ENCODE assay signal across 25 cellular contexts in genomic region chr1:107597290-107597689, GRCh38.
A peak's percentile ranks its signal among the peaks of the same experiment; 100 is the strongest.
DNase-seq lines count a peak whose midpoint lies in the region; ATAC-seq, FAIRE-seq and TF ChIP-seq lines count a peak whose summit lies in the region.
"Had no signal": no experiment of that assay in that cellular context is flagged by ENCODE, and none has a peak within 500 bp of the region (broad histone marks: within the 10 kb centered on the region; RNA-seq: fewer than 3 reads in every experiment).

No MANE protein-coding gene starts in this region.

- no peak overlapping the region for H2AFZ ChIP-seq in HepG2 (ENCODE audit: low read length)
- H2AFZ ChIP-seq: GM23248 had no signal

- TF ChIP-seq EP300 in HepG2 (IDR thresholded peaks at IDR 0.05; ENCODE audit: low read depth in 2 of 2, low read length in 2 of 2) = peak; percentile 52 to 95; a peak in 3 of 4 replicates
- peak; percentile 46; the same call in 1 of the 2 replicates for TF ChIP-seq EP300 in HepG2 (CRISPR knock-in tag; IDR thresholded peaks at IDR 0.05; ENCODE audit: borderline replicate concordance)

- peaks cover 13% of the 10 kb centered on the region for H3K4me1 Mint-ChIP-seq in activated CD4-positive, alpha-beta memory T cell treated with anti-CD3 and anti-CD28 coated beads, Interleukin-2, amount 10 ng/mL, durations not matched to agents 7 days and 5 days
- H3K4me1 Mint-ChIP-seq: IgD-negative memory B cell had no signal

- BruUV-seq in HepG2 (replicated peaks; lab: Mats Ljungman, UMichigan) = no TSS peak

- H3K9me3 Mint-ChIP-seq in activated CD4-positive, alpha-beta memory T cell treated with anti-CD3 and anti-CD28 coated beads, Interleukin-2, amount 10 ng/mL, durations not matched to agents 7 days and 5 days = no peaks in the 10 kb centered on the region
- H3K9me3 Mint-ChIP-seq: CD8-positive, alpha-beta memory T cell; IgD-negative memory B cell had no signal

- H3K36me3 ChIP-seq in HepG2 (replicated peaks in 1 of 2; ENCODE audit: control insufficient read depth in 1 of 2, insufficient read depth in 2 of 2, low read length in 2 of 2) (0 out of 5 replicates have a peak, but pooled peaks cover 0 to 1% of the 10 kb centered on the region in 2 experiments), mucosa of descending colon (ENCODE audit: low read depth) (no peaks in the 10 kb centered on the region)
- H3K36me3 ChIP-seq: BE2C had no signal

- H3K9ac ChIP-seq in HepG2 (ENCODE audit: insufficient read depth, low read depth, low read length) = no peak overlapping the region
- H3K9ac ChIP-seq: GM23248 had no signal

- ATAC-seq in HepG2 (peak; percentile 96), mucosa of descending colon (peak; percentile 10)
- ATAC-seq: GM12878 had no signal

- H3K4me1 ChIP-seq in HepG2 (ENCODE audit: insufficient read depth, low read length) (peaks cover 57% of the 10 kb centered on the region), mucosa of descending colon (ENCODE audit: low read depth) (peaks cover 9% of the 10 kb centered on the region)
- H3K4me1 ChIP-seq: BE2C had no signal

- no peaks in the 10 kb centered on the region for H3K36me3 Mint-ChIP-seq in activated CD4-positive, alpha-beta memory T cell treated with anti-CD3 and anti-CD28 coated beads, Interleukin-2, amount 10 ng/mL, durations not matched to agents 7 days and 5 days (ENCODE audit: low read depth)

- FAIRE-seq in HepG2 (lab: Jason Lieb, UNC) = peak; percentile 86
- FAIRE-seq: GM12878, GM19239, H54, HTR-8/SVneo had no signal

- CTCF ChIA-PET in HepG2 (lab: Yijun Ruan, JAX; ENCODE audit: low intra/inter-chr PET ratio, low total read pairs) = no interaction called here
- CTCF ChIA-PET in activated CD4-positive, alpha-beta memory T cell treated with anti-CD3 and anti-CD28 coated beads, Interleukin-2, amount 10 ng/mL, durations not matched to agents 7 days and 5 days (lab: Charles Lee) = no interaction called here

- POLR2A ChIA-PET in HepG2 (lab: Yijun Ruan, JAX) = interaction anchor here (1.1 to 1.6 kb wide), 4 partner anchors 71 to 86 kb away, joined by 3 to 8 read pairs (median 4); no protein-coding TSS in a partner anchor
- POLR2A ChIA-PET in activated CD4-positive, alpha-beta memory T cell treated with anti-CD3 and anti-CD28 coated beads, Interleukin-2, amount 10 ng/mL, durations not matched to agents 7 days and 5 days (lab: Charles Lee) = no interaction called here

- H3K27me3 Mint-ChIP-seq in activated CD4-positive, alpha-beta memory T cell treated with anti-CD3 and anti-CD28 coated beads, Interleukin-2, amount 10 ng/mL, durations not matched to agents 7 days and 5 days = no peaks in the 10 kb centered on the region
- H3K27me3 Mint-ChIP-seq: CD4-positive, CD25-positive, alpha-beta regulatory T cell; CD8-positive, alpha-beta memory T cell; IgD-negative memory B cell had no signal

- TF ChIP-seq CTCF in 22Rv1 (IDR thresholded peaks at IDR 0.05) (no peak), HepG2 (CRISPR knock-in tag; IDR thresholded peaks at IDR 0.05) (no peak), mucosa of descending colon (IDR thresholded peaks at IDR 0.05) (no peak)

- TF ChIP-seq POLR2A in HepG2 (IDR thresholded peaks at IDR 0.05; ENCODE audit: insufficient read depth in 1 of 2, low read depth in 2 of 2, low read length in 2 of 2) = no peak

- no peaks in the 10 kb centered on the region for H3K79me2 ChIP-seq in HepG2 (ENCODE audit: insufficient read depth, low read length)

- H3K4me3 Mint-ChIP-seq in activated CD4-positive, alpha-beta memory T cell treated with anti-CD3 and anti-CD28 coated beads, Interleukin-2, amount 10 ng/mL, durations not matched to agents 7 days and 5 days = no peak overlapping the region
- H3K4me3 Mint-ChIP-seq: CD4-positive, CD25-positive, alpha-beta regulatory T cell; CD8-positive, alpha-beta memory T cell; IgD-negative memory B cell had no signal

- H3K9me3 ChIP-seq in HepG2 (ENCODE audit: low read length) (no peaks in the 10 kb centered on the region), mucosa of descending colon (no peaks in the 10 kb centered on the region)
- H3K9me3 ChIP-seq: BE2C had no signal

- H3K27me3 ChIP-seq in HepG2 (ENCODE audit: control insufficient read depth in 1 of 2, insufficient read depth in 2 of 2, low read length in 2 of 2) = no peaks in the 10 kb centered on the region
- H3K27me3 ChIP-seq: BE2C had no signal

- peak overlapping the region; percentile 12 for H3K27ac ChIP-seq in 22Rv1
- H3K27ac ChIP-seq in HepG2 (ENCODE audit: extremely low read length, insufficient read depth, low read length) = peak overlapping the region; percentile 69
- H3K27ac ChIP-seq: GM23248 had no signal

- intact Hi-C loops in HepG2 (cut with micrococcal nuclease; ENCODE audit: unreplicated experiment) = loop anchor here (2.0 to 5.0 kb wide), 3 partner anchors 70 to 150 kb away; no protein-coding TSS in a partner anchor
- intact Hi-C loops in mucosa of descending colon (cut with DNase I, micrococcal nuclease) = loop anchor here in 1 of 2 donors (10.0 kb wide), 1 partner anchor 62 kb away; no protein-coding TSS in a partner anchor

- H3K27ac Mint-ChIP-seq in activated CD4-positive, alpha-beta memory T cell treated with anti-CD3 and anti-CD28 coated beads, Interleukin-2, amount 10 ng/mL, durations not matched to agents 7 days and 5 days = no peak overlapping the region
- H3K27ac Mint-ChIP-seq: CD8-positive, alpha-beta memory T cell; IgD-negative memory B cell had no signal

- in situ Hi-C loops in HepG2 (cut with HindIII; ENCODE audit: extremely low pct_ligation_motif_present, low pct_unique_long_range_greater_than_20kb) = loop anchor here (5.0 kb wide), 1 partner anchor 90 kb away; no protein-coding TSS in a partner anchor

- no peaks in the 10 kb centered on the region for H4K20me1 ChIP-seq in HepG2 (ENCODE audit: insufficient read depth, low read length)

- DNase-seq in M059J (ENCODE audit: low read depth) = peak; percentile 38
- DNase-seq in HepG2 (ENCODE audit: low spot score) = peak; percentile 91
- DNase-seq in mucosa of descending colon = no peak
- DNase-seq in activated CD4-positive, alpha-beta memory T cell treated with anti-CD3 and anti-CD28 coated beads, Interleukin-2, amount 10 ng/mL, durations not matched to agents 7 days and 5 days = no peak
- no peak for DNase-seq in stimulated activated CD4-positive, alpha-beta T cell treated with anti-CD3 and anti-CD28 coated beads, Interleukin-12 subunit alpha, Interleukin-12 subunit beta, amount 100 ng/mL, for 4 hours
- DNase-seq in activated gamma-delta T cell treated with Interleukin-2 at 50 U/mL for 16 hours = no peak
- DNase-seq in NCI-H446 treated with DMSO at 0.1 percent for 48 hours (lab: John Stamatoyannopoulos, UW) = no peak
- DNase-seq: ACHN; BE2C; C1 segment of cervical spinal cord; CD4-positive, CD25-positive, alpha-beta regulatory T cell; CD8-positive, alpha-beta memory T cell; COR-L47; DMS 273 treated with DMSO at 0.1 percent for 48 hours; DMS53; DND-41; EL; GM23248; HCEC 1CT had no signal

- H3K4me2 ChIP-seq in HepG2 (ENCODE audit: low read depth, low read length) = peak overlapping the region; percentile 18; the same call in 1 of the 2 replicates

- no peak for TF ChIP-seq RAD21 in HepG2 (CRISPR knock-in tag; IDR thresholded peaks at IDR 0.05)

- H3K4me3 ChIP-seq in HepG2 (replicated peaks in 1 of 3; ENCODE audit: insufficient read depth in 1 of 3, low read depth in 2 of 3, low read length in 3 of 3) = no peak overlapping the region
- no peak overlapping the region for H3K4me3 ChIP-seq in mucosa of descending colon
- H3K4me3 ChIP-seq: GM12878, GM23248 had no signal

TF ChIP-seq in HepG2, 621 proteins besides CTCF, POLR2A, EP300 and RAD21 (continues in another document):
- TF ChIP-seq ZNF180 (CRISPR knock-in tag; IDR thresholded peaks at IDR 0.05; ENCODE audit: borderline replicate concordance, low read depth) (no peak), HNF4A (CRISPR knock-in tag; IDR thresholded peaks at IDR 0.05) (peak; percentile 94), PRMT3 (CRISPR knock-in tag; IDR thresholded peaks at IDR 0.05; ENCODE audit: borderline replicate concordance, low read depth) (no peak), ZNF569 (CRISPR knock-in tag; IDR thresholded peaks at IDR 0.05; ENCODE audit: borderline replicate concordance) (no peak), MED8 (CRISPR knock-in tag; IDR thresholded peaks at IDR 0.05; ENCODE audit: insufficient replicate concordance) (no peak), CREB1 (IDR thresholded peaks at IDR 0.05) (no peak), CREB1 (CRISPR knock-in tag; IDR thresholded peaks at IDR 0.05) (peak; percentile 61), CHCHD3 (CRISPR knock-in tag; IDR thresholded peaks at IDR 0.05) (no peak), ZNF720 (CRISPR knock-in tag; IDR thresholded peaks at IDR 0.05) (no peak), GLI4 (CRISPR knock-in tag; IDR thresholded peaks at IDR 0.05; ENCODE audit: borderline replicate concordance) (no peak), ATAD3A (CRISPR knock-in tag; IDR thresholded peaks at IDR 0.05) (no peak), ERF (CRISPR knock-in tag; IDR thresholded peaks at IDR 0.05) (no peak; the same call in 1 of the 2 replicates), DNMT3B (CRISPR knock-in tag; conservative IDR thresholded peaks at IDR 0.05) (no peak), RNF2 (conservative IDR thresholded peaks at IDR 0.05; ENCODE audit: low read depth) (no peak), ZNF451 (CRISPR knock-in tag; IDR thresholded peaks at IDR 0.05) (no peak), ZNF773 (CRISPR knock-in tag; IDR thresholded peaks at IDR 0.05; ENCODE audit: borderline replicate concordance) (no peak), YEATS2 (CRISPR knock-in tag; IDR thresholded peaks at IDR 0.05; ENCODE audit: borderline replicate concordance) (no peak), ZNF556 (CRISPR knock-in tag; IDR thresholded peaks at IDR 0.05; ENCODE audit: borderline replicate concordance) (no peak), ZFYVE20 (CRISPR knock-in tag; IDR thresholded peaks at IDR 0.05; ENCODE audit: borderline replicate concordance, low read depth) (no peak), RARG (CRISPR knock-in tag; IDR thresholded peaks at IDR 0.05; ENCODE audit: low read depth) (no peak), NR2F1 (CRISPR knock-in tag; IDR thresholded peaks at IDR 0.05) (peak; percentile 50 to 51; a peak in 3 of 4 replicates)

Comparison
In these comparisons a context has a peak if more than half of its experiments do, and no peak if none do; other contexts are left out.
1. DNase-seq: peak in M059J (single experiment) and HepG2 (single experiment); none in mucosa of descending colon (0 of 3), activated CD4-positive, alpha-beta memory T cell treated with anti-CD3 and anti-CD28 coated beads, Interleukin-2, amount 10 ng/mL, durations not matched to agents 7 days and 5 days (single experiment), stimulated activated CD4-positive, alpha-beta T cell treated with anti-CD3 and anti-CD28 coated beads, Interleukin-12 subunit alpha, Interleukin-12 subunit beta, amount 100 ng/mL, for 4 hours (single experiment), activated gamma-delta T cell treated with Interleukin-2 at 50 U/mL for 16 hours (single experiment) and NCI-H446 treated with DMSO at 0.1 percent for 48 hours (single experiment).